17 cellular contexts compared by ENCODE assay signal in genomic region chr2:113077921-113078320, GRCh38. TPM values are rescaled to one million over a fixed set of nuclear protein-coding genes. Genes with fewer than 3 reads are reported as not detected.
DNase-seq lines count a peak whose midpoint lies in the region; ATAC-seq, FAIRE-seq and TF ChIP-seq lines count a peak whose summit lies in the region.
"Had no signal": no experiment of that assay in that cellular context is flagged by ENCODE, and none has a peak within 500 bp of the region (broad histone marks: within the 10 kb centered on the region; RNA-seq: fewer than 3 reads in every experiment).

No MANE protein-coding gene starts in this region.

- WGBS in mesendoderm (ENCODE audit: extremely low coverage, insufficient coverage, low lambda C conversion rate) = no CpG with 5 or more reads among the region's 1 CpG

- no peak overlapping the region for H2BK120ac ChIP-seq in mesendoderm (ENCODE audit: low read depth, low read length)

- no peak overlapping the region for H3K4ac ChIP-seq in mesendoderm (ENCODE audit: low read depth, low read length)

- no peak overlapping the region for H2AK5ac ChIP-seq in mesendoderm (ENCODE audit: low read length)

- no peak overlapping the region for H3K56ac ChIP-seq in mesendoderm (ENCODE audit: low read length)

- POLR2A ChIA-PET in CD8-positive, alpha-beta memory T cell (lab: Charles Lee) = no interaction called here

- peaks cover 10 to 19% of the 10 kb centered on the region in 2 donors for H3K27me3 Mint-ChIP-seq in CD8-positive, alpha-beta memory T cell
- H3K27me3 Mint-ChIP-seq: activated naive CD8-positive, alpha-beta T cell treated with anti-CD3 and anti-CD28 coated beads for 36 hours had no signal

- H3K79me2 ChIP-seq in mesendoderm (ENCODE audit: control insufficient read depth, insufficient read depth, low read length) = no peaks in the 10 kb centered on the region

- H3K4me3 ChIP-seq in bronchial epithelial cell (ENCODE audit: low read depth, low read length) (no peak overlapping the region), mesendoderm (ENCODE audit: low read length) (no peak overlapping the region)
- no peak overlapping the region for H3K4me3 ChIP-seq in CD8-positive, alpha-beta memory T cell (ENCODE audit: low read length)
- H3K4me3 ChIP-seq: testis had no signal

- H3K27ac ChIP-seq in mesendoderm (ENCODE audit: low read depth, low read length) = no peak overlapping the region
- no peak overlapping the region for H3K27ac ChIP-seq in CD8-positive, alpha-beta memory T cell (ENCODE audit: low read depth, low read length)
- H3K27ac ChIP-seq: testis had no signal

- H4K8ac ChIP-seq in mesendoderm (ENCODE audit: low read depth, low read length) = no peak overlapping the region

- H3K4me1 ChIP-seq in mesendoderm (ENCODE audit: control insufficient read depth, low read depth, low read length) = no peaks in the 10 kb centered on the region
- peaks cover 9% of the 10 kb centered on the region for H3K4me1 ChIP-seq in CD8-positive, alpha-beta memory T cell (ENCODE audit: insufficient read depth, low read length)
- H3K4me1 ChIP-seq: testis had no signal

- no peaks in the 10 kb centered on the region for H3K27me3 ChIP-seq in bronchial epithelial cell (ENCODE audit: control insufficient read depth, insufficient read depth, low read length)
- H3K27me3 ChIP-seq in mesendoderm (ENCODE audit: insufficient read depth, low read length, poor library complexity) = no peaks in the 10 kb centered on the region
- H3K27me3 ChIP-seq in CD8-positive, alpha-beta memory T cell (ENCODE audit: insufficient read depth, low read length, poor library complexity, severe bottlenecking) = no peaks in the 10 kb centered on the region
- H3K27me3 ChIP-seq: testis had no signal

- H3K4me1 Mint-ChIP-seq in CD8-positive, alpha-beta memory T cell = peaks cover 4 to 9% (median 9%) of the 10 kb centered on the region in 3 donors
- H3K4me1 Mint-ChIP-seq: naive B cell had no signal

- ATAC-seq in GM21367 (IDR thresholded peaks at IDR 0.05; ENCODE audit: unreplicated experiment) = no peak

- H3K79me1 ChIP-seq in mesendoderm (ENCODE audit: low read length) = no peaks in the 10 kb centered on the region

- DNase-seq in LHCN-M2 (ENCODE audit: low read depth) = peak; percentile 7
- peak; percentile 96 for DNase-seq in bronchial epithelial cell (ENCODE audit: low read depth)
- peak; percentile 6 for DNase-seq in mesendoderm
- DNase-seq in CD8-positive, alpha-beta memory T cell = no peak
- no peak for DNase-seq in 8988T
- no peak for DNase-seq in RKO (ENCODE audit: low spot score)
- DNase-seq: activated CD4-positive, alpha-beta T cell treated with anti-CD3 and anti-CD28 coated beads for 1 hour; activated naive CD8-positive, alpha-beta T cell treated with anti-CD3 and anti-CD28 coated beads for 36 hours; CD4-positive, alpha-beta memory T cell; left cardiac atrium; naive B cell; OCI-M1; testis had no signal

- no peak for TF ChIP-seq CTCF in bronchial epithelial cell (IDR thresholded peaks at IDR 0.05; ENCODE audit: insufficient read depth, low read length, severe bottlenecking)

- FAIRE-seq in bronchial epithelial cell (lab: Jason Lieb, UNC) = peak; percentile 95
- FAIRE-seq: GM18507 had no signal

- no peak overlapping the region for H2BK5ac ChIP-seq in mesendoderm (ENCODE audit: low read length)

- no peaks in the 10 kb centered on the region for H3K36me3 Mint-ChIP-seq in CD8-positive, alpha-beta memory T cell
- H3K36me3 Mint-ChIP-seq: activated naive CD8-positive, alpha-beta T cell treated with anti-CD3 and anti-CD28 coated beads for 36 hours; CD4-positive, alpha-beta memory T cell; naive B cell had no signal

- no peak overlapping the region for H3K9ac ChIP-seq in mesendoderm (ENCODE audit: low read length)

- H3K36me3 ChIP-seq in bronchial epithelial cell (ENCODE audit: control insufficient read depth, insufficient read depth, low read length) (no peaks in the 10 kb centered on the region), mesendoderm (ENCODE audit: control insufficient read depth, insufficient read depth, low read length) (no peaks in the 10 kb centered on the region)
- H3K36me3 ChIP-seq in CD8-positive, alpha-beta memory T cell (ENCODE audit: insufficient read depth, low read length) = no peaks in the 10 kb centered on the region

- H3K4me2 ChIP-seq in mesendoderm (ENCODE audit: low read length) = no peak overlapping the region

- no peaks in the 10 kb centered on the region for H3K9me3 Mint-ChIP-seq in CD8-positive, alpha-beta memory T cell
- H3K9me3 Mint-ChIP-seq: activated naive CD8-positive, alpha-beta T cell treated with anti-CD3 and anti-CD28 coated beads for 36 hours; CD4-positive, alpha-beta memory T cell; central memory CD8-positive, alpha-beta T cell; naive B cell had no signal

- H3K23ac ChIP-seq in mesendoderm (ENCODE audit: low read length) = no peak overlapping the region

- no peak overlapping the region for H3K4me3 Mint-ChIP-seq in CD8-positive, alpha-beta memory T cell
- H3K4me3 Mint-ChIP-seq: activated naive CD8-positive, alpha-beta T cell treated with anti-CD3 and anti-CD28 coated beads for 36 hours; CD4-positive, alpha-beta memory T cell; central memory CD8-positive, alpha-beta T cell; naive B cell had no signal

- H3K9me3 ChIP-seq in CD8-positive, alpha-beta memory T cell (ENCODE audit: low read length) = no peaks in the 10 kb centered on the region
- H3K9me3 ChIP-seq: testis had no signal

- CTCF ChIA-PET in CD8-positive, alpha-beta memory T cell (lab: Charles Lee) = no interaction called here

- no peak overlapping the region for H2BK15ac ChIP-seq in mesendoderm (replicated peaks; ENCODE audit: low read depth)

- no peak overlapping the region for H3K27ac Mint-ChIP-seq in CD8-positive, alpha-beta memory T cell
- H3K27ac Mint-ChIP-seq: activated naive CD8-positive, alpha-beta T cell treated with anti-CD3 and anti-CD28 coated beads for 36 hours had no signal

- H4K5ac ChIP-seq in mesendoderm (ENCODE audit: low read length) = no peak overlapping the region

- no peak overlapping the region for H3K18ac ChIP-seq in mesendoderm (ENCODE audit: low read length)

RNA-seq across cellular contexts. Expression of gene IL1F10, which starts 10.2 kb away (rescaled TPM):
- total RNA-seq in LHCN-M2 (2014; rRNA removed) (not detected in 2 replicates), bronchial epithelial cell (not detected in 2 replicates)
- not detected for polyA plus RNA-seq in LHCN-M2 (2012)
- not detected for polyA plus RNA-seq in mesendoderm (2013, experiment 1 of 2)
- polyA plus RNA-seq in mesendoderm (2013, experiment 2 of 2) = not detected
- total RNA-seq in CD8-positive, alpha-beta memory T cell = not detected
- not detected for polyA plus RNA-seq in CD8-positive, alpha-beta memory T cell
- total RNA-seq: activated naive CD8-positive, alpha-beta T cell treated with anti-CD3 and anti-CD28 coated beads for 36 hours; CD4-positive, alpha-beta memory T cell; left cardiac atrium; pulmonary artery endothelial cell had no signal
- polyA plus RNA-seq: CD4-positive, alpha-beta memory T cell had no signal

RNA-seq across cellular contexts. Expression of gene IL36RN, which starts 18.9 kb away (rescaled TPM):
- total RNA-seq in LHCN-M2 (2014; rRNA removed) = not detected in 2 replicates
- not detected for polyA plus RNA-seq in LHCN-M2 (2012)
- 1.1 and 1.9 TPM in 2 replicates for total RNA-seq in bronchial epithelial cell
- not detected for polyA plus RNA-seq in mesendoderm (2013, experiment 1 of 2)
- not detected for polyA plus RNA-seq in mesendoderm (2013, experiment 2 of 2)
- total RNA-seq in CD8-positive, alpha-beta memory T cell = not detected
- not detected for polyA plus RNA-seq in CD8-positive, alpha-beta memory T cell
- total RNA-seq: activated naive CD8-positive, alpha-beta T cell treated with anti-CD3 and anti-CD28 coated beads for 36 hours; CD4-positive, alpha-beta memory T cell; left cardiac atrium; pulmonary artery endothelial cell; testis had no signal
- polyA plus RNA-seq: CD4-positive, alpha-beta memory T cell had no signal

RNA-seq across cellular contexts. Expression of gene IL36B, which starts 25.3 kb away (rescaled TPM):
- total RNA-seq in LHCN-M2 (2014; rRNA removed) = not detected in 2 replicates
- not detected for polyA plus RNA-seq in LHCN-M2 (2012)
- total RNA-seq in bronchial epithelial cell = 0.13 TPM in 1 of 2 replicates, not detected in the other
- not detected for polyA plus RNA-seq in mesendoderm (2013, experiment 1 of 2)
- polyA plus RNA-seq in mesendoderm (2013, experiment 2 of 2) = not detected
- total RNA-seq in CD8-positive, alpha-beta memory T cell = not detected
- not detected for polyA plus RNA-seq in CD8-positive, alpha-beta memory T cell
- total RNA-seq: activated naive CD8-positive, alpha-beta T cell treated with anti-CD3 and anti-CD28 coated beads for 36 hours; CD4-positive, alpha-beta memory T cell; left cardiac atrium; pulmonary artery endothelial cell; testis had no signal
- polyA plus RNA-seq: CD4-positive, alpha-beta memory T cell had no signal

RNA-seq across cellular contexts. Expression of gene IL1RN, which starts 49.5 kb away (rescaled TPM):
- not detected in 2 replicates for total RNA-seq in LHCN-M2 (2014; rRNA removed)
- polyA plus RNA-seq in LHCN-M2 (2012) = not detected
- total RNA-seq in bronchial epithelial cell = 71.9 and 113 TPM in 2 replicates
- polyA plus RNA-seq in mesendoderm (2013, experiment 1 of 2) = 0.03 TPM
- polyA plus RNA-seq in mesendoderm (2013, experiment 2 of 2) = 0.06 TPM
- total RNA-seq in CD8-positive, alpha-beta memory T cell = 1 to 10 TPM; 1.2 to 2.3 TPM
- not detected for polyA plus RNA-seq in CD8-positive, alpha-beta memory T cell
- total RNA-seq: pulmonary artery endothelial cell had no signal
- polyA plus RNA-seq: CD4-positive, alpha-beta memory T cell had no signal

Comparison
In these comparisons a context has a peak if more than half of its experiments do, and no peak if none do; other contexts are left out.
1. DNase-seq: peak in LHCN-M2 (single experiment), bronchial epithelial cell (single experiment) and mesendoderm (single experiment); none in CD8-positive, alpha-beta memory T cell (0 of 5), 8988T (single experiment) and RKO (single experiment).